In genomic region chr20:63521602-63522001, GRCh38 we compare ENCODE assay signal across 8 cellular contexts. TPM values are rescaled to one million over a fixed set of nuclear protein-coding genes. Genes with fewer than 3 reads are reported as not detected.
DNase-seq lines count a peak whose midpoint lies in the region; ATAC-seq and TF ChIP-seq lines count a peak whose summit lies in the region.

No MANE protein-coding gene starts in this region.

- H3K9me3 ChIP-seq in BLaER1 treated with 17β-estradiol and CSF1 and Interleukin-3, amounts not matched to agents 10 nM and 100 nM (replicated peaks in 1 of 11): peaks cover 8 to 12% (median 10%) of the 10 kb centered on the region in 11 experiments; a peak in 19 of 22 replicates
- H3K9me3 ChIP-seq in Peyer's patch (no peaks in the 10 kb centered on the region), esophagus (ENCODE audit: control insufficient read depth in 2 of 2, insufficient read depth in 1 of 2, low read depth in 1 of 2, low read length in 1 of 2) (peaks cover 0 to 6% of the 10 kb centered on the region in 2 donors), neural cell (ENCODE audit: low read length) (no peaks in the 10 kb centered on the region)

- no peaks in the 10 kb centered on the region for H3K9me2 ChIP-seq in neural cell (ENCODE audit: insufficient read depth, low read length)

- no peak overlapping the region for H2AFZ ChIP-seq in neural cell (ENCODE audit: low read depth, low read length)

- H3K79me2 ChIP-seq in neural cell (replicated peaks; ENCODE audit: insufficient read depth, low read length): peaks cover 17% of the 10 kb centered on the region

- peak overlapping the region; percentile 84 to 92 (median 88) for H3K9ac ChIP-seq in BLaER1 treated with 17β-estradiol and CSF1 and Interleukin-3, amounts not matched to agents 10 nM and 100 nM
- H3K9ac ChIP-seq in neural cell (ENCODE audit: low read length): peak overlapping the region; percentile 95

- ATAC-seq in GM19328 (IDR thresholded peaks at IDR 0.05; ENCODE audit: unreplicated experiment) (no peak), GM18502 (IDR thresholded peaks at IDR 0.05; ENCODE audit: poor library complexity, unreplicated experiment) (no peak)

- peak overlapping the region; percentile 93 to 100 (median 99) for H3K4me2 ChIP-seq in BLaER1 treated with 17β-estradiol and CSF1 and Interleukin-3, amounts not matched to agents 10 nM and 100 nM
- peak overlapping the region; percentile 78 for H3K4me2 ChIP-seq in neural cell (ENCODE audit: low read length)

- peak overlapping the region; percentile 78 to 94 (median 88) for H3K4me3 ChIP-seq in BLaER1 treated with 17β-estradiol and CSF1 and Interleukin-3, amounts not matched to agents 10 nM and 100 nM
- H3K4me3 ChIP-seq in Peyer's patch (peak overlapping the region; percentile 76 to 99 (median 98)), esophagus (ENCODE audit: low read depth in 1 of 2, low read length in 2 of 2) (peak overlapping the region; percentile 75 to 97), neural cell (ENCODE audit: low read length) (peak overlapping the region; percentile 94)

- H3K36me3 ChIP-seq in BLaER1 treated with 17β-estradiol and CSF1 and Interleukin-3, amounts not matched to agents 10 nM and 100 nM: peaks cover 16 to 20% (median 19%) of the 10 kb centered on the region in 11 experiments
- H3K36me3 ChIP-seq in Peyer's patch (peaks cover 0 to 16% (median 0%) of the 10 kb centered on the region in 3 donors), esophagus (ENCODE audit: control insufficient read depth in 2 of 2, insufficient read depth in 2 of 2, low read length in 1 of 2) (peaks cover 0 to 19% of the 10 kb centered on the region in 2 donors), neural cell (ENCODE audit: insufficient read depth, low read length) (no peaks in the 10 kb centered on the region)

- H4K20me1 ChIP-seq in BLaER1 treated with 17β-estradiol and CSF1 and Interleukin-3, amounts not matched to agents 10 nM and 100 nM: peaks cover 21 to 52% (median 38%) of the 10 kb centered on the region in 11 experiments; a peak in 21 of 22 replicates
- peaks cover 9% of the 10 kb centered on the region for H4K20me1 ChIP-seq in neural cell (ENCODE audit: insufficient read depth)

- WGBS in esophagus, 2 donors: 26 to 41% methylated on average over 21 to 23 of the region's 23 CpGs

- DNase-seq in Peyer's patch (peak in 1 of 3 donors; percentile 48), kidney tubule cell (ENCODE audit: low spot score) (no peak), middle frontal gyrus (ENCODE audit: extremely low spot score, low spot score) (no peak)

- H3F3A ChIP-seq in neural cell (ENCODE audit: insufficient read depth, low read length, poor library complexity, severe bottlenecking): no peaks in the 10 kb centered on the region

- no peak for TF ChIP-seq EP300 in neural cell (conservative IDR thresholded peaks at IDR 0.05; ENCODE audit: poor library complexity, severe bottlenecking)

- TF ChIP-seq CTCF in Peyer's patch (IDR thresholded peaks at IDR 0.05) (no peak), neural cell (IDR thresholded peaks at IDR 0.05; ENCODE audit: poor library complexity, severe bottlenecking) (no peak)

- no peaks in the 10 kb centered on the region; a peak in 1 of 22 replicates for H3K27me3 ChIP-seq in BLaER1 treated with 17β-estradiol and CSF1 and Interleukin-3, amounts not matched to agents 10 nM and 100 nM
- H3K27me3 ChIP-seq in Peyer's patch (no peaks in the 10 kb centered on the region), esophagus (ENCODE audit: control insufficient read depth in 1 of 2, insufficient read depth in 2 of 2, low read length in 2 of 2) (no peaks in the 10 kb centered on the region), neural cell (ENCODE audit: insufficient read depth, low read depth, low read length) (no peaks in the 10 kb centered on the region)

- TF ChIP-seq POLR2A in Peyer's patch (IDR thresholded peaks at IDR 0.05): no peak

- H3K4me1 ChIP-seq in BLaER1 treated with 17β-estradiol and CSF1 and Interleukin-3, amounts not matched to agents 10 nM and 100 nM: peaks cover 29 to 66% (median 51%) of the 10 kb centered on the region in 10 experiments
- H3K4me1 ChIP-seq in Peyer's patch (peaks cover 0 to 31% (median 11%) of the 10 kb centered on the region in 4 donors), esophagus (ENCODE audit: control insufficient read depth in 2 of 2, insufficient read depth in 2 of 2, low read length in 1 of 2) (peaks cover 0 to 17% of the 10 kb centered on the region in 2 donors)

- TF ChIP-seq RAD21 in neural cell (conservative IDR thresholded peaks at IDR 0.05): no peak

- H3K27ac ChIP-seq in BLaER1 treated with 17β-estradiol and CSF1 and Interleukin-3, amounts not matched to agents 10 nM and 100 nM: peak overlapping the region in 9 of 11 experiments; percentile 77 to 92 (median 86); a peak in 18 of 22 replicates
- H3K27ac ChIP-seq in Peyer's patch: peak overlapping the region; percentile 93 to 99 (median 96)
- H3K27ac ChIP-seq in esophagus (ENCODE audit: low read depth in 2 of 2, low read length in 1 of 2): peak overlapping the region; percentile 93 to 99
- peak overlapping the region; percentile 84 for H3K27ac ChIP-seq in neural cell (ENCODE audit: low read length)

TF ChIP-seq in neural cell, 6 proteins besides CTCF, POLR2A, EP300 and RAD21:
- TF ChIP-seq SMC3 (conservative IDR thresholded peaks at IDR 0.05; ENCODE audit: poor library complexity) (no peak), MXI1 (conservative IDR thresholded peaks at IDR 0.05; ENCODE audit: poor library complexity, severe bottlenecking) (no peak), TAF1 (IDR thresholded peaks at IDR 0.05; ENCODE audit: low read depth) (no peak)

RNA-seq across cellular contexts. Expression of gene PPDPF, which starts 1.0 kb away (rescaled TPM):
- 100 to 1,000 TPM in 3 of 4 donors, 10 to 100 TPM in 1; 94.1 to 435 (median 193) TPM for total RNA-seq in Peyer's patch
- polyA plus RNA-seq in esophagus (1,000 to 10,000 TPM in 1 of 2 donors, 100 to 1,000 TPM in 1; 615 to 1,105 TPM), neural cell (95.1 and 106 TPM in 2 replicates)
- 103 and 119 TPM in 2 replicates for polyA minus RNA-seq in neural cell

RNA-seq across cellular contexts. Expression of gene PTK6, which starts 15.6 kb away (rescaled TPM):
- total RNA-seq in Peyer's patch: 100 to 1,000 TPM in 1 of 4 donors, 10 to 100 TPM in 2, 1 to 10 TPM in 1; 8.3 to 109 (median 84.5) TPM
- 10 to 100 TPM; 80.1 to 81.6 TPM for polyA plus RNA-seq in esophagus
- not detected in 2 replicates for polyA plus RNA-seq in neural cell
- not detected in 2 replicates for polyA minus RNA-seq in neural cell

RNA-seq across cellular contexts. Expression of gene EEF1A2, which starts 22.7 kb away (rescaled TPM):
- 1 to 10 TPM in 3 of 4 donors, under 1 TPM in 1; 0.67 to 3.3 (median 2.1) TPM for total RNA-seq in Peyer's patch
- polyA plus RNA-seq in esophagus (1 to 10 TPM in 1 of 2 donors, under 1 TPM in 1; 0.86 to 7.3 TPM), neural cell (208 and 260 TPM in 2 replicates)
- polyA minus RNA-seq in neural cell: 235 and 244 TPM in 2 replicates

RNA-seq across cellular contexts. Expression of gene SRMS, which starts 25.9 kb away (rescaled TPM):
- total RNA-seq in Peyer's patch: not detected
- polyA plus RNA-seq in esophagus: under 1 TPM in 1 of 2 donors, not detected in 1; 0.04 TPM
- polyA plus RNA-seq in neural cell: not detected in 2 replicates
- polyA minus RNA-seq in neural cell: not detected in 2 replicates

RNA-seq across cellular contexts. Expression of gene FNDC11, which starts 32.4 kb away (rescaled TPM):
- under 1 TPM in 1 of 4 donors, not detected in 3; 0.67 TPM for total RNA-seq in Peyer's patch
- polyA plus RNA-seq in esophagus (under 1 TPM; 0.07 to 0.26 TPM), neural cell (1.9 and 5.2 TPM in 2 replicates)
- 0.69 and 2.4 TPM in 2 replicates for polyA minus RNA-seq in neural cell

Comparison
In these comparisons a context has a peak if more than half of its experiments do, and no peak if none do; other contexts are left out.
1. RNA of gene PTK6, which starts 15.6 kb away (polyA plus RNA-seq): 80.1 to 81.6 TPM in esophagus; not detected in neural cell; every median in the first group is over 10 times any median in the second.
2. RNA of gene EEF1A2, which starts 22.7 kb away (polyA plus RNA-seq): 208 to 260 TPM in neural cell; 0.86 to 7.3 TPM in esophagus; every median in the first group is over 10 times any median in the second.
3. Peak in every context shown above with its lines, with median percentiles within 50 percentile points of each other: H3K27ac ChIP-seq and H3K4me3 ChIP-seq.